8 cellular contexts compared by ENCODE assay signal in the genomic region with DNA sequence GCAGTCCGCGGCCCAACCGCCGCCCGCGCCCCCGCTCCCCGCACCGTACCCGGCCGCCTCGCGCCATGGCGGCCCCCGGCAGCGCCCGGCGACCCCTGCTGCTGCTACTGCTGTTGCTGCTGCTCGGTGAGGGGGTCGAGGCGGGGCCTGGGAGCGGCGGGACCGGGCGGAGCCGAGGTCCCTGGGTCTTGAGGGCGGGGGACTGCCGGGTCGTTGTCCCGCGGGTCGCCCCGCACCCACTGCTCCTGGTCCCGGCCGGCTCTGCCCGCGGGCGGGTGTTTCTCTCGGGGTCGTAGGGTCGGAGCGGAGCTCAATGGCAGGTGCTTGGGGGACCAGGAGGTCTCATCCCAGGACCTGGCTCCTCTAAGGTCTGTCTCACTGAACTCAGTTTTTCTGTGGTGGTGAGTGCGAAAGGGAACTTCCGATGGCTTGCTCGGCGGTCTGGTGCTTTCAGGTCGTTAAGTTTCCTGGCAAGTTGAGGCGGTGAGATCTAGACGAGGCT. TPM values are rescaled to one million over a fixed set of nuclear protein-coding genes. Genes with fewer than 3 reads are reported as not detected.
DNase-seq lines count a peak whose midpoint lies in the region; ATAC-seq and TF ChIP-seq lines count a peak whose summit lies in the region.

No MANE protein-coding gene starts in this region.

- H3K79me1 ChIP-seq in neuronal stem cell (ENCODE audit: low read depth, low read length), result peaks cover 6% of the 10 kb centered on the region

- peaks cover 0 to 24% (median 12%) of the 10 kb centered on the region in 11 experiments; a peak in 15 of 22 replicates for H3K36me3 ChIP-seq in BLaER1 treated with 17β-estradiol and CSF1 and Interleukin-3, amounts not matched to agents 10 nM and 100 nM
- H3K36me3 ChIP-seq in neuronal stem cell (replicated peaks in 1 of 2; ENCODE audit: control insufficient read depth in 2 of 2, insufficient read depth in 2 of 2, low read length in 2 of 2) (no peaks in the 10 kb centered on the region), thyroid gland (no peaks in the 10 kb centered on the region)

- intact Hi-C loops in thyroid gland (cut with DNase I), result loop anchor here (10.0 kb wide), 1 partner anchor 97 kb away; no protein-coding TSS in a partner anchor

- WGBS in neuronal stem cell (ENCODE audit: extremely low coverage in 2 of 2, insufficient read length in 2 of 2, insufficient replicate concordance in 1 of 2), 2 donors, result no CpG with 5 or more reads among the region's 49 CpGs
- 0 to 20% methylated on average over 1 to 6 of the region's 49 CpGs for WGBS in thyroid gland, 2 donors

- H4K91ac ChIP-seq in neuronal stem cell (ENCODE audit: low read depth, low read length, poor library complexity), result no peak overlapping the region

- H3K27me3 ChIP-seq in BLaER1 treated with 17β-estradiol and CSF1 and Interleukin-3, amounts not matched to agents 10 nM and 100 nM, result peaks cover 11 to 23% (median 19%) of the 10 kb centered on the region in 11 experiments
- H3K27me3 ChIP-seq in neuronal stem cell (ENCODE audit: control insufficient read depth in 3 of 3, insufficient read depth in 3 of 3, low read depth in 1 of 3, low read length in 3 of 3), result no peaks in the 10 kb centered on the region
- no peaks in the 10 kb centered on the region for H3K27me3 ChIP-seq in thyroid gland

- no peak overlapping the region for H2BK15ac ChIP-seq in neuronal stem cell (ENCODE audit: low read length)

- H3K4ac ChIP-seq in neuronal stem cell (ENCODE audit: low read length), result no peak overlapping the region

- H2BK12ac ChIP-seq in neuronal stem cell (ENCODE audit: low read length), result no peak overlapping the region

- H3K4me2 ChIP-seq in BLaER1 treated with 17β-estradiol and CSF1 and Interleukin-3, amounts not matched to agents 10 nM and 100 nM, result peak overlapping the region; percentile 89 to 98 (median 96)
- H3K4me2 ChIP-seq in neuronal stem cell (ENCODE audit: insufficient read depth, low read length, poor library complexity, severe bottlenecking), result peak overlapping the region; percentile 96

- peak overlapping the region; percentile 83 to 93 for H3K4me3 Mint-ChIP-seq in effector memory CD8-positive, alpha-beta T cell

- H3K9ac ChIP-seq in BLaER1 treated with 17β-estradiol and CSF1 and Interleukin-3, amounts not matched to agents 10 nM and 100 nM, result peak overlapping the region; percentile 93 to 98 (median 96)
- peak overlapping the region; percentile 88 for H3K9ac ChIP-seq in neuronal stem cell (ENCODE audit: low read depth, low read length, poor library complexity)

- H3K9me3 ChIP-seq in BLaER1 treated with 17β-estradiol and CSF1 and Interleukin-3, amounts not matched to agents 10 nM and 100 nM (replicated peaks in 1 of 11), result peaks cover 0 to 4% (median 0%) of the 10 kb centered on the region in 11 experiments; a peak in 1 of 22 replicates
- H3K9me3 ChIP-seq in neuronal stem cell (replicated peaks in 1 of 2; ENCODE audit: control insufficient read depth in 2 of 2, insufficient read depth in 1 of 2, low read depth in 1 of 2, low read length in 2 of 2) (no peaks in the 10 kb centered on the region), thyroid gland (no peaks in the 10 kb centered on the region)

- peaks cover 46% of the 10 kb centered on the region for H3K36me3 Mint-ChIP-seq in effector memory CD8-positive, alpha-beta T cell (ENCODE audit: insufficient read depth)

- H3K4me1 ChIP-seq in BLaER1 treated with 17β-estradiol and CSF1 and Interleukin-3, amounts not matched to agents 10 nM and 100 nM, result peaks cover 27 to 51% (median 45%) of the 10 kb centered on the region in 10 experiments
- peaks cover 6 to 9% of the 10 kb centered on the region in 2 donors for H3K4me1 ChIP-seq in neuronal stem cell (ENCODE audit: control insufficient read depth in 2 of 2, insufficient read depth in 1 of 2, low read depth in 1 of 2, low read length in 2 of 2)
- H3K4me1 ChIP-seq in thyroid gland, result peaks cover 4 to 15% of the 10 kb centered on the region in 2 donors

- H2AK5ac ChIP-seq in neuronal stem cell (ENCODE audit: low read depth, low read length), result peak overlapping the region; percentile 56

- peak overlapping the region; percentile 17 for H2BK120ac ChIP-seq in neuronal stem cell (ENCODE audit: low read depth, low read length)

- in situ Hi-C loops in ACHN (cut with HindIII; ENCODE audit: low pct_ligation_motif_present, low pct_unique_long_range_greater_than_20kb, low sequenced_read_pairs), result no loop called here

- H3K23ac ChIP-seq in neuronal stem cell (ENCODE audit: low read depth, low read length, poor library complexity), result peak overlapping the region; percentile 55

- no peak for TF ChIP-seq POLR2A in thyroid gland (IDR thresholded peaks at IDR 0.05)

- peaks cover 29 to 32% of the 10 kb centered on the region in 2 donors for H3K4me1 Mint-ChIP-seq in effector memory CD8-positive, alpha-beta T cell (ENCODE audit: low read depth in 2 of 2)

- peak overlapping the region; percentile 99 to 100 for H3K27ac Mint-ChIP-seq in effector memory CD8-positive, alpha-beta T cell

- peaks cover 2 to 7% of the 10 kb centered on the region in 2 donors for H3K9me3 Mint-ChIP-seq in effector memory CD8-positive, alpha-beta T cell

- peak; percentile 24 for DNase-seq in activated CD4-positive, alpha-beta T cell treated with anti-CD3 and anti-CD28 coated beads, Interleukin-2, amount 50 U/mL, for 24 hours (ENCODE audit: low read depth in 1 of 2, low spot score in 1 of 2)
- DNase-seq in effector memory CD8-positive, alpha-beta T cell, result peak; percentile 61 to 66 (median 63)
- DNase-seq in neuronal stem cell (ENCODE audit: low spot score) (no peak), thyroid gland (peak; percentile 7 to 36), ACHN (no peak)

- H4K20me1 ChIP-seq in BLaER1 treated with 17β-estradiol and CSF1 and Interleukin-3, amounts not matched to agents 10 nM and 100 nM, result peaks cover 39 to 52% (median 44%) of the 10 kb centered on the region in 11 experiments

- peak overlapping the region; percentile 99 for H2AFZ ChIP-seq in neuronal stem cell (ENCODE audit: low read length)

- no peak overlapping the region for H3K14ac ChIP-seq in neuronal stem cell (ENCODE audit: low read length)

- H3K27me3 Mint-ChIP-seq in effector memory CD8-positive, alpha-beta T cell, result peaks cover 19 to 28% of the 10 kb centered on the region in 2 donors

- H2BK5ac ChIP-seq in neuronal stem cell (ENCODE audit: low read length), result peak overlapping the region; percentile 75

- H3K4me3 ChIP-seq in BLaER1 treated with 17β-estradiol and CSF1 and Interleukin-3, amounts not matched to agents 10 nM and 100 nM, result peak overlapping the region; percentile 80 to 95 (median 88)
- H3K4me3 ChIP-seq in neuronal stem cell (ENCODE audit: low read length in 2 of 2) (peak overlapping the region; percentile 93 to 94), thyroid gland (replicated peaks in 1 of 3) (peak overlapping the region; percentile 21 to 92 (median 36))

- peak; percentile 33 for ATAC-seq in GM19395 (IDR thresholded peaks at IDR 0.05; ENCODE audit: unreplicated experiment)
- ATAC-seq in HG03520 (IDR thresholded peaks at IDR 0.05; ENCODE audit: unreplicated experiment), result peak; percentile 24
- ATAC-seq in effector memory CD8-positive, alpha-beta T cell (replicated peaks), result peak; percentile 77

- peak overlapping the region; percentile 89 to 99 (median 95) for H3K27ac ChIP-seq in BLaER1 treated with 17β-estradiol and CSF1 and Interleukin-3, amounts not matched to agents 10 nM and 100 nM
- no peak overlapping the region for H3K27ac ChIP-seq in neuronal stem cell (replicated peaks; ENCODE audit: low read length)
- peak overlapping the region in 2 of 3 donors; percentile 81 to 92 for H3K27ac ChIP-seq in thyroid gland

- peak overlapping the region; percentile 38 for H3K18ac ChIP-seq in neuronal stem cell (ENCODE audit: low read length)

- H4K8ac ChIP-seq in neuronal stem cell (ENCODE audit: low read depth, low read length), result no peak overlapping the region

- no peak for TF ChIP-seq CTCF in thyroid gland (IDR thresholded peaks at IDR 0.05)

RNA-seq across cellular contexts. Expression of gene LAMP1, which starts 0.4 kb away (rescaled TPM):
- 43.5 TPM for polyA plus RNA-seq in neuronal stem cell (2013, experiment 1 of 2)
- 44.0 TPM for polyA plus RNA-seq in neuronal stem cell (2013, experiment 2 of 2)
- 100 to 1,000 TPM; 169 to 227 (median 206) TPM for total RNA-seq in thyroid gland

Comparison
In these comparisons a context has a peak if more than half of its experiments do, and no peak if none do; other contexts are left out.
1. H3K4me3 ChIP-seq: peak in every context shown above with its lines; median percentile 94 in neuronal stem cell; 88 in BLaER1 treated with 17β-estradiol and CSF1 and Interleukin-3, amounts not matched to agents 10 nM and 100 nM; 36 in thyroid gland.
2. ATAC-seq: peak in every context shown above with its lines; median percentile 77 in effector memory CD8-positive, alpha-beta T cell; 33 in GM19395; 24 in HG03520.
3. DNase-seq: peak in activated CD4-positive, alpha-beta T cell treated with anti-CD3 and anti-CD28 coated beads, Interleukin-2, amount 50 U/mL, for 24 hours (2 of 2), effector memory CD8-positive, alpha-beta T cell (3 of 3) and thyroid gland (2 of 2); none in neuronal stem cell (single experiment) and ACHN (single experiment).